ENCODE assay signal across 8 cellular contexts in the genomic region with DNA sequence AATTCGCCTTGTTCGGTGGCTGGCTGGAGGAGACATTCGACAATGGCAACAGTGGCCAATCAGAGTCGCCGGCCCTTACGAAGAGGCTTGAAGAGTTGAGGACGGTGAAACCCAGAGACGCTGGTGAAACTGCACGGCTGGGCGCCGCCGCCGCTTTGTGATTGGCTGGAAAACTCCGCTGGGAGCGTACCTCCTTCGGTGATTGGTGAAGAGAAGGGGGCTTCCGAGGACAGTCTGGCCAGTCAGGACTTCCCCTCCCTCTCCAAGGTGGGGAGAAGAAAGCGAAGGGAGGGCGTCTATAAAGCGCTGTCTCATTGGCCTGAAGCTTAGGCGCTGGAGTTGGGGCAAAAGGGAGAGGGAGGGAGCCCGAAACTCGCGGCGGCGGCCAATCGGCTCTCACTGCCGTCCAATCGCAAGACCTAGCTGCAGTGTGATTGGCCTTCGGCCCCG. TPM values are rescaled to one million over a fixed set of nuclear protein-coding genes. Genes with fewer than 3 reads are reported as not detected.
DNase-seq lines count a peak whose midpoint lies in the region; ATAC-seq and TF ChIP-seq lines count a peak whose summit lies in the region.

No MANE protein-coding gene starts in this region.

- in situ Hi-C loops in T47D (cut with HindIII; ENCODE audit: low pct_unique_long_range_greater_than_20kb, low sequenced_read_pairs) (no loop called here), gastrocnemius medialis (cut with MboI; ENCODE audit: low sequenced_read_pairs in 4 of 4) (loop anchor here in 2 of 4 donors (10.0 to 25.0 kb wide), 4 partner anchors 110 to 632 kb away; partner anchors contain the start of genes COX17 (in 1 of the 2), POGLUT1 (in 1 of the 2) and TMEM39A (in 1 of the 2))

- intact Hi-C loops in gastrocnemius medialis (cut with DNase I; ENCODE audit: low total_unique reads): loop anchor here (1.0 to 10.0 kb wide), 6 partner anchors 104 to 630 kb away; partner anchors contain the start of genes CFAP91, COX17, LRRC58 and POGLUT1

- no peaks in the 10 kb centered on the region for H3K4me1 ChIP-seq in iPS-15b (ENCODE audit: control insufficient read depth, insufficient read depth, low read length)
- H3K4me1 ChIP-seq in gastrocnemius medialis: peaks cover 26 to 37% of the 10 kb centered on the region in 2 donors

- H3K27ac ChIP-seq in gastrocnemius medialis: peak overlapping the region; percentile 90 to 99 (median 98)

- DNase-seq in activated gamma-delta T cell (lab: John Stamatoyannopoulos, UW) (peak; percentile 96), activated gamma-delta T cell treated with Interleukin-2 at 50 U/mL for 16 hours (no peak), MV-4-11 (lab: John Stamatoyannopoulos, UW) (peak; percentile 100), SIG-M5 (lab: John Stamatoyannopoulos, UW) (peak; percentile 97), T47D (ENCODE audit: low read depth in 1 of 2, low spot score in 1 of 2) (peak; percentile 87 to 100), gastrocnemius medialis (peak; percentile 99 to 100)

- H3K36me3 ChIP-seq in iPS-15b (ENCODE audit: control insufficient read depth, insufficient read depth, low read length): no peaks in the 10 kb centered on the region
- H3K36me3 ChIP-seq in gastrocnemius medialis: no peaks in the 10 kb centered on the region

- H3K27me3 ChIP-seq in iPS-15b (ENCODE audit: control insufficient read depth, insufficient read depth, low read length) (no peaks in the 10 kb centered on the region), gastrocnemius medialis (no peaks in the 10 kb centered on the region)

- H3K9ac ChIP-seq in iPS-15b (ENCODE audit: low read depth, low read length): peak overlapping the region; percentile 99

- no peak for TF ChIP-seq POLR2A in gastrocnemius medialis (IDR thresholded peaks at IDR 0.05)

- ATAC-seq in HG02588 (IDR thresholded peaks at IDR 0.05; ENCODE audit: unreplicated experiment) (peak; percentile 65), gastrocnemius medialis (peak; percentile 83 to 84)

- H3K4me3 ChIP-seq in iPS-15b (ENCODE audit: low read depth, low read length): peak overlapping the region; percentile 92
- peak overlapping the region; percentile 65 to 94 (median 90) for H3K4me3 ChIP-seq in gastrocnemius medialis

- TF ChIP-seq CTCF in gastrocnemius medialis (IDR thresholded peaks at IDR 0.05 in 4 of 5, conservative IDR thresholded peaks at IDR 0.05 in 1 of 5): no peak

- H3K9me3 ChIP-seq in iPS-15b (ENCODE audit: control insufficient read depth, insufficient read depth, low read length) (no peaks in the 10 kb centered on the region), gastrocnemius medialis (no peaks in the 10 kb centered on the region)

RNA-seq across cellular contexts. Expression of gene GSK3B, which starts 0.6 kb away (rescaled TPM):
- 10 to 100 TPM; 30.7 to 47.4 (median 35.4) TPM for total RNA-seq in gastrocnemius medialis
